Comparison of ENCODE assay signal across 24 cellular contexts in genomic region chr7:45972629-45973312, GRCh38. TPM values are rescaled to one million over a fixed set of nuclear protein-coding genes. Genes with fewer than 3 reads are reported as not detected.
DNase-seq lines count a peak whose midpoint lies in the region; ATAC-seq, FAIRE-seq and TF ChIP-seq lines count a peak whose summit lies in the region.
"Had no signal": no experiment of that assay in that cellular context is flagged by ENCODE, and none has a peak within 500 bp of the region (broad histone marks: within the 10 kb centered on the region; RNA-seq: fewer than 3 reads in every experiment).

No MANE protein-coding gene starts in this region.

- dilution Hi-C loops in IMR-90 (cut with HindIII; ENCODE audit: low sequenced_read_pairs, unreplicated experiment) = no loop called here

- H3K4ac ChIP-seq in IMR-90 (ENCODE audit: low read depth, low read length) = peak overlapping the region; percentile 53; the same call in 1 of the 2 replicates

- ATAC-seq in IMR-90 (ENCODE audit: low read depth) (no peak), psoas muscle (no peak)
- ATAC-seq: K562, SK-N-SH treated with all-trans-retinoic acid at 6 μM for 48 hours had no signal

- peak overlapping the region; percentile 68 for H2BK120ac ChIP-seq in IMR-90 (ENCODE audit: low read depth, low read length)

- H3K36me3 Mint-ChIP-seq in endodermal cell (ENCODE audit: low read depth) = no peaks in the 10 kb centered on the region
- H3K36me3 Mint-ChIP-seq: CD8-positive, alpha-beta memory T cell had no signal

- peak overlapping the region; percentile 56; the same call in 1 of the 2 replicates for H2AK5ac ChIP-seq in IMR-90 (ENCODE audit: low read depth, low read length)

- no peaks in the 10 kb centered on the region for H3K36me3 ChIP-seq in IMR-90 (ENCODE audit: control insufficient read depth, insufficient read depth, low read length)
- H3K36me3 ChIP-seq in endodermal cell (ENCODE audit: control insufficient read depth, insufficient read depth, low read length) = no peaks in the 10 kb centered on the region
- no peaks in the 10 kb centered on the region for H3K36me3 ChIP-seq in small intestine (ENCODE audit: control insufficient read depth in 2 of 2, insufficient read depth in 2 of 2, low read length in 2 of 2)
- no peaks in the 10 kb centered on the region for H3K36me3 ChIP-seq in psoas muscle (ENCODE audit: insufficient read depth in 1 of 2, low read depth in 1 of 2)
- H3K36me3 ChIP-seq: HAP-1 had no signal

- H2BK5ac ChIP-seq in IMR-90 (ENCODE audit: low read depth, low read length, poor library complexity, severe bottlenecking) = peak overlapping the region; percentile 19

- H3K27me3 Mint-ChIP-seq in endodermal cell (ENCODE audit: insufficient read depth) = no peaks in the 10 kb centered on the region

- intact Hi-C loops in IMR-90 (cut with micrococcal nuclease) (no loop called here), psoas muscle (cut with DNase I) (no loop called here)

- no peak overlapping the region for H3K56ac ChIP-seq in IMR-90 (ENCODE audit: extremely low read depth, insufficient read depth, low read length)

- WGBS in IMR-90 (ENCODE audit: extremely low coverage in 2 of 2, insufficient read length in 1 of 2), 2 experiments = 100% methylated on average over 2 of the region's 12 CpGs; no CpG with 5 or more reads in 1 of the 2 experiments
- WGBS in endodermal cell (ENCODE audit: insufficient coverage in 1 of 2, insufficient read length in 1 of 2), 2 experiments = 87 to 93% methylated on average over 4 to 12 of the region's 12 CpGs
- 42 to 69% (median 46%) methylated on average over 12 of the region's 12 CpGs for WGBS in small intestine, 3 donors
- 82 to 89% (median 88%) methylated on average over 12 of the region's 12 CpGs for WGBS in psoas muscle, 3 donors

- no peaks in the 10 kb centered on the region for H4K20me1 ChIP-seq in IMR-90 (ENCODE audit: insufficient read depth, low read length)

- H4K5ac ChIP-seq in IMR-90 (ENCODE audit: low read depth, low read length) = no peak overlapping the region

- H3K9ac ChIP-seq in IMR-90 (ENCODE audit: low read depth, low read length) (no peak overlapping the region), endodermal cell (ENCODE audit: extremely low read depth, low read length, poor library complexity, severe bottlenecking) (no peak overlapping the region)

- no peak for FAIRE-seq in small intestine (lab: Jason Lieb, UNC)
- FAIRE-seq: K562 had no signal

- H3K27ac ChIP-seq in IMR-90 (ENCODE audit: insufficient read depth, low read length) = no peak overlapping the region
- H3K27ac ChIP-seq in endodermal cell (ENCODE audit: low read depth, low read length) = no peak overlapping the region
- H3K27ac ChIP-seq in small intestine (ENCODE audit: low read depth in 1 of 2, low read length in 1 of 2) = no peak overlapping the region
- H3K27ac ChIP-seq in psoas muscle = no peak overlapping the region
- H3K27ac ChIP-seq: C4-2B had no signal

- H3K4me1 Mint-ChIP-seq in endodermal cell = peaks cover 4% of the 10 kb centered on the region

- peak overlapping the region; percentile 55 for H2AK9ac ChIP-seq in IMR-90 (replicated peaks; ENCODE audit: low read depth, low read length, poor library complexity)

- H3K14ac ChIP-seq in IMR-90 (replicated peaks; ENCODE audit: low read depth, low read length) = no peak overlapping the region

- in situ Hi-C loops in IMR-90 (cut with MboI; ENCODE audit: low sequenced_read_pairs) = no loop called here

- peaks cover 4% of the 10 kb centered on the region; the same call in 1 of the 2 replicates for H3K9me3 ChIP-seq in IMR-90 (ENCODE audit: control insufficient read depth, insufficient read depth, low read length)
- no peaks in the 10 kb centered on the region for H3K9me3 ChIP-seq in endodermal cell (ENCODE audit: control insufficient read depth, low read length)
- no peaks in the 10 kb centered on the region for H3K9me3 ChIP-seq in small intestine (ENCODE audit: control insufficient read depth, low read depth)
- H3K9me3 ChIP-seq in psoas muscle = no peaks in the 10 kb centered on the region
- H3K9me3 ChIP-seq: HAP-1 had no signal

- H3K18ac ChIP-seq in IMR-90 (ENCODE audit: low read depth, low read length) = no peak overlapping the region

- no peak for TF ChIP-seq RAD21 in IMR-90 (IDR thresholded peaks at IDR 0.05; ENCODE audit: low read length)

- no peaks in the 10 kb centered on the region for H3K9me3 Mint-ChIP-seq in endodermal cell

- H3K4me2 ChIP-seq in IMR-90 (ENCODE audit: low read depth, low read length) = no peak overlapping the region

- peak; percentile 30 for DNase-seq in activated CD8-positive, alpha-beta memory T cell treated with anti-CD3 and anti-CD28 coated beads for 24 hours
- DNase-seq in activated CD8-positive, alpha-beta memory T cell treated with anti-CD3 and anti-CD28 coated beads, Interleukin-2, amount 50 U/mL, for 4 hours = no peak
- DNase-seq in IMR-90 (no peak), endodermal cell (peak; percentile 35), small intestine (peak; percentile 77), psoas muscle (no peak), NCI-H1436 (lab: John Stamatoyannopoulos, UW) (no peak), NCI-H1930 (lab: John Stamatoyannopoulos, UW) (no peak)
- DNase-seq: 8988T; CD8-positive, alpha-beta memory T cell; GDM1; MM.1S; NCI-H1092; NCI-H1436 treated with DMSO at 0.1 percent for 48 hours; NCI-H2029 treated with DMSO at 0.1 percent for 48 hours; NCI-H2171; NCI-H345; NCI-H524; NCI-H774; NK-92 treated with Interleukin-12 subunit alpha and Interleukin-12 subunit beta, amount 100 ng/mL, for 24 hours had no signal

- H3K79me1 ChIP-seq in IMR-90 (ENCODE audit: low read depth in 1 of 2, low read length in 2 of 2) = no peaks in the 10 kb centered on the region

- H4K8ac ChIP-seq in IMR-90 (ENCODE audit: low read depth in 2 of 2, low read length in 2 of 2) = no peak overlapping the region

- H3K27ac Mint-ChIP-seq in endodermal cell = no peak overlapping the region
- H3K27ac Mint-ChIP-seq: CD8-positive, alpha-beta memory T cell had no signal

- BruUV-seq in IMR-90 (replicated peaks; lab: Mats Ljungman, UMichigan) = no TSS peak

- H2AFZ ChIP-seq in IMR-90 (replicated peaks; ENCODE audit: low read length, poor library complexity) = no peak overlapping the region

- POLR2A ChIA-PET in IMR-90 (lab: Charles Lee; ENCODE audit: unreplicated experiment) = no interaction called here

- peak overlapping the region; percentile 67 for H2BK20ac ChIP-seq in IMR-90 (ENCODE audit: low read depth, low read length)

- peak overlapping the region; percentile 34; the same call in 2 of the 3 replicates for H2BK15ac ChIP-seq in IMR-90 (ENCODE audit: low read depth, low read length)

- H4K91ac ChIP-seq in IMR-90 (ENCODE audit: insufficient read depth, low read depth, low read length) = peak overlapping the region; percentile 71

- no peak for TF ChIP-seq POLR2A in IMR-90 (IDR thresholded peaks at IDR 0.05; ENCODE audit: low read depth, low read length)

- H3K9me1 ChIP-seq in IMR-90 (ENCODE audit: insufficient read depth, low read length) = peaks cover 12% of the 10 kb centered on the region

- CTCF ChIA-PET in IMR-90 (lab: Yijun Ruan, JAX) = no interaction called here

- TF ChIP-seq CTCF in IMR-90 (conservative IDR thresholded peaks at IDR 0.05; ENCODE audit: low read depth, low read length) (no peak), endodermal cell (conservative IDR thresholded peaks at IDR 0.05) (no peak), psoas muscle (IDR thresholded peaks at IDR 0.05) (no peak)

- H3K4me3 ChIP-seq in IMR-90 (ENCODE audit: insufficient read depth, low read depth, low read length) = no peak overlapping the region
- no peak overlapping the region for H3K4me3 ChIP-seq in endodermal cell (ENCODE audit: low read length)
- no peak overlapping the region for H3K4me3 ChIP-seq in small intestine (ENCODE audit: low read depth in 1 of 2, low read length in 2 of 2)
- no peak overlapping the region for H3K4me3 ChIP-seq in psoas muscle
- H3K4me3 ChIP-seq: HAP-1, K562 had no signal

- H3K4me1 ChIP-seq in IMR-90 (ENCODE audit: control insufficient read depth, insufficient read depth, low read length) = peaks cover 9% of the 10 kb centered on the region
- no peaks in the 10 kb centered on the region for H3K4me1 ChIP-seq in endodermal cell (ENCODE audit: control insufficient read depth, insufficient read depth, low read length)
- peaks cover 0 to 2% of the 10 kb centered on the region in 2 donors for H3K4me1 ChIP-seq in small intestine (ENCODE audit: control insufficient read depth in 2 of 2, insufficient read depth in 1 of 2, low read depth in 1 of 2, low read length in 1 of 2)
- H3K4me1 ChIP-seq in psoas muscle = no peaks in the 10 kb centered on the region
- H3K4me1 ChIP-seq: HAP-1 had no signal

- H3K27me3 ChIP-seq in IMR-90 (ENCODE audit: control insufficient read depth, insufficient read depth, low read length) (no peaks in the 10 kb centered on the region), endodermal cell (ENCODE audit: control insufficient read depth, insufficient read depth, low read length, poor library complexity, severe bottlenecking) (no peaks in the 10 kb centered on the region), small intestine (ENCODE audit: control insufficient read depth in 2 of 2, insufficient read depth in 2 of 2, low read length in 2 of 2) (no peaks in the 10 kb centered on the region), psoas muscle (ENCODE audit: insufficient read depth in 3 of 3, low read length in 2 of 3) (peaks cover 0 to 3% (median 0%) of the 10 kb centered on the region in 3 donors)

- H3K23ac ChIP-seq in IMR-90 (ENCODE audit: low read depth, low read length) = no peak overlapping the region

- H3K4me3 Mint-ChIP-seq in endodermal cell = no peak overlapping the region
- H3K4me3 Mint-ChIP-seq: CD8-positive, alpha-beta memory T cell had no signal

TF ChIP-seq in IMR-90, 13 proteins besides CTCF, POLR2A, EP300 and RAD21 (continues in another document):
- no peak for TF ChIP-seq USF2 (IDR thresholded peaks at IDR 0.05; ENCODE audit: low read depth, low read length)
- no peak for TF ChIP-seq BHLHE40 (IDR thresholded peaks at IDR 0.05; ENCODE audit: low read depth, low read length)

RNA-seq across cellular contexts. Expression of gene IGFBP3, which starts 51.7 kb away (rescaled TPM):
- total RNA-seq in IMR-90 (2012; rRNA removed) (272 and 308 TPM in 2 replicates), endodermal cell (10 to 100 TPM in 1 of 2 donors, 1 to 10 TPM in 1; 7.4 to 20.3 TPM), psoas muscle (10 to 100 TPM; 13.9 to 62.6 (median 38.7) TPM)
- polyA plus RNA-seq in IMR-90 (2012; rRNA removed) (601 and 692 TPM in 2 replicates), small intestine (10 to 100 TPM in 1 of 3 donors, 1 to 10 TPM in 2; 1.6 to 92.1 (median 7.0) TPM), psoas muscle (100 to 1,000 TPM in 1 of 3 donors, 10 to 100 TPM in 2; 19.8 to 114 (median 26.4) TPM)
- 282 and 675 TPM in 2 replicates for polyA plus RNA-seq in IMR-90 (2012; cell fraction: cytosol; rRNA removed)
- 407 and 421 TPM in 2 replicates for polyA plus RNA-seq in IMR-90 (2012; cell fraction: nucleus; rRNA removed; ENCODE audit: low replicate concordance)
- 19.3 TPM for polyA plus RNA-seq in endodermal cell (2013, experiment 1 of 2)
- polyA plus RNA-seq in endodermal cell (2013, experiment 2 of 2) = 13.4 TPM

Comparison
In these comparisons a context has a peak if more than half of its experiments do, and no peak if none do; other contexts are left out.
1. DNase-seq: peak in activated CD8-positive, alpha-beta memory T cell treated with anti-CD3 and anti-CD28 coated beads for 24 hours (single experiment), endodermal cell (single experiment) and small intestine (single experiment); none in activated CD8-positive, alpha-beta memory T cell treated with anti-CD3 and anti-CD28 coated beads, Interleukin-2, amount 50 U/mL, for 4 hours (single experiment), IMR-90 (single experiment), psoas muscle (0 of 2), NCI-H1436 (single experiment) and NCI-H1930 (0 of 2).